In the genomic region with DNA sequence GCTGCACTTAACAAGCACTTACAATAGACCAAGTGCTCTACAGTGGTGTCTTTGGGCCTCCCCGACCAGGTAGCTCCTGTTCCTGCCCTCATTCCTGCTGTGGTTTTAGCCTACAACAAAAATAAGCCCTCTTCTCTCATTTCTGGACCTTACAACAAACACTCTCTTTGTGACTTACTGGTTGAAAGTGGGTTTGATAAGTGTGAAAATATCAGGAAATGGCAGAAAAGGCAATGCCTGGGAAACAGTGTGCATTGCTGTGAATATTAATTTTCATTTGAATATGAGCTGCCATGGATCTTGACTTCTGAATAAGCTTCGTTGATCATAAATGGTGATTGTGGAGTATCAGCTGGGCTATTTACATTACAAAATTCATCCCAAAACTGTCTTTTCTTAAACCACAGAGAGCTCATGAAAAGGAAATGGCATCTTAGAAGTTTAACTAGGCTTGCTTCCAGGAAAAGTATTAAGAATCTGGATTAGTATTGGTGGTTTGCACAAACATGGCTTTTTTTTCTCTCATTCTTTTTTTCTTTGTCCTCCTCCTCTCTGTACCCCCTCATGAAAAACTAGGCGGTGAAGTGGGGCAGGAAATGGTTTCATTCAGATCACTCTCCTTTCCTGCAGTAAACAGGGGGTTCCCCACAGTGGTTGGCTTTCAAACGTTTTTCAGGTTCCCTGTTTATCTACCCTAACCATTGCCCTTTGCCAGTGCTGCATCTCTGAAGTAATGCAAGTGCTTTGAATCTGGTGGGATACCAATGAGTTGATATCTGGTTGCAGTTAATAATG, we compare ENCODE assay signal across 10 cellular contexts. TPM values are rescaled to one million over a fixed set of nuclear protein-coding genes. Genes with fewer than 3 reads are reported as not detected.
DNase-seq lines count a peak whose midpoint lies in the region; ATAC-seq and TF ChIP-seq lines count a peak whose summit lies in the region.
"Had no signal": no experiment of that assay in that cellular context is flagged by ENCODE, and none has a peak within 500 bp of the region (broad histone marks: within the 10 kb centered on the region; RNA-seq: fewer than 3 reads in every experiment).

No MANE protein-coding gene starts in this region.

- peaks cover 71% of the 10 kb centered on the region for H3K36me3 Mint-ChIP-seq in activated B cell treated with CpG ODN at 0.5 μM for 24 hours (ENCODE audit: low read depth)

- H3K27me3 ChIP-seq in sigmoid colon, result no peaks in the 10 kb centered on the region

- TF ChIP-seq CTCF in activated B cell treated with CpG ODN at 0.5 μM for 24 hours (IDR thresholded peaks at IDR 0.05) (no peak), sigmoid colon (IDR thresholded peaks at IDR 0.05) (no peak)

- H3K9me3 Mint-ChIP-seq in activated B cell treated with CpG ODN at 0.5 μM for 24 hours, result no peaks in the 10 kb centered on the region

- POLR2A ChIA-PET in activated B cell treated with CpG ODN at 0.5 μM for 24 hours (lab: Charles Lee), result no interaction called here

- ATAC-seq in HG03039 (IDR thresholded peaks at IDR 0.05; ENCODE audit: unreplicated experiment) (peak; percentile 87), activated B cell treated with CpG ODN at 0.5 μM for 24 hours (ENCODE audit: low read depth) (peak; percentile 81), sciatic nerve (no peak)

- H3K4me1 ChIP-seq in sigmoid colon, result no peaks in the 10 kb centered on the region

- peak overlapping the region; percentile 36 for H3K27ac Mint-ChIP-seq in activated B cell treated with CpG ODN at 0.5 μM for 24 hours

- peaks cover 34% of the 10 kb centered on the region for H3K4me1 Mint-ChIP-seq in activated B cell treated with CpG ODN at 0.5 μM for 24 hours

- 26 to 45% methylated on average over 4 of the region's 4 CpGs for WGBS in sigmoid colon, 2 donors

- H3K27ac ChIP-seq in sigmoid colon, result no peak overlapping the region

- TF ChIP-seq POLR2A in sigmoid colon (IDR thresholded peaks at IDR 0.05), result no peak

- peak; percentile 15 for DNase-seq in stimulated activated CD4-positive, alpha-beta T cell treated with anti-CD3 and anti-CD28 coated beads, Interleukin-4, amount 100 ng/mL, for 24 hours
- no peak for DNase-seq in stimulated activated CD4-positive, alpha-beta T cell treated with anti-CD3 and anti-CD28 coated beads, Interleukin-12 subunit alpha, Interleukin-12 subunit beta, amount 100 ng/mL, for 4 hours
- DNase-seq in activated B cell treated with CpG ODN at 0.5 μM for 24 hours (no peak), NCI-H2107 treated with DMSO at 0.1 percent for 48 hours (lab: John Stamatoyannopoulos, UW; ENCODE audit: unreplicated experiment) (no peak), sciatic nerve (ENCODE audit: low spot score) (no peak), sigmoid colon (no peak), NCI-H1417 (lab: John Stamatoyannopoulos, UW) (no peak)
- DNase-seq: COR-L47, Karpas-422 had no signal

- peak overlapping the region; percentile 26 for H3K4me3 Mint-ChIP-seq in activated B cell treated with CpG ODN at 0.5 μM for 24 hours

- H3K9me3 ChIP-seq in sigmoid colon, result no peaks in the 10 kb centered on the region

- no peak for TF ChIP-seq EP300 in sigmoid colon (IDR thresholded peaks at IDR 0.05)

- CTCF ChIA-PET in activated B cell treated with CpG ODN at 0.5 μM for 24 hours (lab: Charles Lee), result no interaction called here

- peaks cover 0 to 9% (median 3%) of the 10 kb centered on the region in 4 donors for H3K36me3 ChIP-seq in sigmoid colon

- no peaks in the 10 kb centered on the region for H3K27me3 Mint-ChIP-seq in activated B cell treated with CpG ODN at 0.5 μM for 24 hours

- intact Hi-C loops in activated B cell treated with CpG ODN at 0.5 μM for 24 hours (cut with micrococcal nuclease), result loop anchor here (2.0 to 10.0 kb wide), 2 partner anchors 46 to 56 kb away; partner anchors contain the start of gene STX17
- intact Hi-C loops in sciatic nerve (cut with DNase I), result no loop called here
- intact Hi-C loops in sigmoid colon (cut with DNase I), result no loop called here

- no peak overlapping the region for H3K4me3 ChIP-seq in sigmoid colon

RNA-seq across cellular contexts. Expression of gene NR4A3, which starts 29.5 kb away (rescaled TPM):
- total RNA-seq in activated B cell treated with CpG ODN at 0.5 μM for 24 hours (20.7 and 21.5 TPM in 2 replicates), sciatic nerve (42.2 TPM), sigmoid colon (1 to 10 TPM; 1.1 to 6.4 (median 5.0) TPM)
- polyA plus RNA-seq in sigmoid colon, result 1 to 10 TPM; 1.1 to 1.2 (median 1.2) TPM

RNA-seq across cellular contexts. Expression of gene STX17, which starts 55.2 kb away (rescaled TPM):
- total RNA-seq in activated B cell treated with CpG ODN at 0.5 μM for 24 hours (32.2 and 39.2 TPM in 2 replicates), sciatic nerve (42.1 TPM), sigmoid colon (10 to 100 TPM; 33.4 to 63.7 (median 39.6) TPM)
- 10 to 100 TPM; 10.8 to 12.6 (median 11.3) TPM for polyA plus RNA-seq in sigmoid colon
